Comparison of ENCODE assay signal across 9 cellular contexts in the genomic region with DNA sequence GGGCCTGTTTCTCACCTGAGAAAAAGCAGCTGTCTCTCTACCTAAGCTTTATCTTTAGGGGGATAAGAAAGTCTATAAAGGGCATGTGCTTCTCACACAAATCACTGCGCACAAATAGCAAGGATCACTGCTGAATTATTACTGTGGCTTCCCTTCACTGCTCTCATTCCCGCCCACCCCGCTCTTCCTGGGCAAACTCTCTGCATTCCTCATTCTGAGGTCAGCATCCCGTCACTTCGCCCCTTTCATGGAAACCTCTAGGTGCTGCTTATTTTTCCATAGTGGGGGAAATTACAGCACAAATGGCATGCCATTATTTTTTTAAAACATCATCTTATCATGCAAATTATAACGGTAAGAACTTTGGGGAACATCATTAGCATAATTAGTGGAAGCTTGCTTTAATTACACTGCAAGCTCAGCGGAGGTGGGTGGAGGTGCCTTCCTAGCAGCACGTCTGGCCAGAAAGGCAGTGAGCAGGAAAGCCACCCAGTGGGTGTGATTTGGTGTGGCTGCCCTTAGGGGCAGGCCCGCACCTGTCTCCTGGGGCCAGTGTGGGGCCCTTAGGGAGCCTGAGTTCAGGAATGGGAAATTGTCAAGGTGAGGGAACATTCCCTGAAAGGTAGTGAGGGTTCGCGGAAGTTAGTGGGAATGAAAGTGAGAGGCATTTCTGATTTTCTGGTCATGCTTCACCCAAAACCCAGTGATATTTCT.
DNase-seq lines count a peak whose midpoint lies in the region; TF ChIP-seq lines count a peak whose summit lies in the region.
"Had no signal": no experiment of that assay in that cellular context is flagged by ENCODE, and none has a peak within 500 bp of the region (broad histone marks: within the 10 kb centered on the region; RNA-seq: fewer than 3 reads in every experiment).

No MANE protein-coding gene starts in this region.

- H3K4me1 ChIP-seq in right atrium auricular region (peaks cover 0 to 50% of the 10 kb centered on the region in 2 donors), sigmoid colon (peaks cover 0 to 50% (median 37%) of the 10 kb centered on the region in 4 donors)

- 80 to 83% methylated on average over 11 of the region's 11 CpGs for WGBS in sigmoid colon, 2 donors

- H3K4me3 ChIP-seq in right atrium auricular region (no peak overlapping the region), sigmoid colon (no peak overlapping the region)

- no peak for TF ChIP-seq POLR2A in sigmoid colon (IDR thresholded peaks at IDR 0.05)

- TF ChIP-seq CTCF in right atrium auricular region (IDR thresholded peaks at IDR 0.05), result no peak
- no peak for TF ChIP-seq CTCF in sigmoid colon (IDR thresholded peaks at IDR 0.05)

- H3K27me3 ChIP-seq in right atrium auricular region (no peaks in the 10 kb centered on the region), sigmoid colon (no peaks in the 10 kb centered on the region)

- DNase-seq in GDM1 (lab: John Stamatoyannopoulos, UW) (peak; percentile 1), amniotic stem cell (lab: John Stamatoyannopoulos, UW) (peak; percentile 14), right atrium auricular region (ENCODE audit: low spot score) (no peak), sigmoid colon (no peak)
- DNase-seq in stimulated activated CD8-positive, alpha-beta memory T cell treated with anti-CD3 and anti-CD28 coated beads, Interleukin-4, amount 100 ng/mL, for 48 hours, result no peak
- DNase-seq in stimulated activated naive CD4-positive, alpha-beta T cell (lab: John Stamatoyannopoulos, UW), result no peak
- DNase-seq in effector CD8-positive, alpha-beta T cell (lab: John Stamatoyannopoulos, UW), result no peak
- DNase-seq in activated CD4-positive, alpha-beta T cell treated with anti-CD3 and anti-CD28 coated beads, Interleukin-2, amount 50 U/mL, for 4 hours, result no peak
- DNase-seq: CD8-positive, alpha-beta T cell had no signal

- no peaks in the 10 kb centered on the region for H3K9me3 ChIP-seq in right atrium auricular region
- no peaks in the 10 kb centered on the region for H3K9me3 ChIP-seq in sigmoid colon

- H3K36me3 ChIP-seq in right atrium auricular region (no peaks in the 10 kb centered on the region), sigmoid colon (no peaks in the 10 kb centered on the region)

- intact Hi-C loops in sigmoid colon (cut with DNase I), result no loop called here

- H3K27ac ChIP-seq in right atrium auricular region (peak overlapping the region; percentile 82 to 96), sigmoid colon (peak overlapping the region; percentile 47 to 80 (median 67))

- peak in 1 of 4 donors; percentile 17 for TF ChIP-seq EP300 in sigmoid colon (IDR thresholded peaks at IDR 0.05)

Comparison
In these comparisons a context has a peak if more than half of its experiments do, and no peak if none do; other contexts are left out.
1. DNase-seq: peak in GDM1 (single experiment) and amniotic stem cell (single experiment); none in right atrium auricular region (single experiment), sigmoid colon (single experiment), stimulated activated CD8-positive, alpha-beta memory T cell treated with anti-CD3 and anti-CD28 coated beads, Interleukin-4, amount 100 ng/mL, for 48 hours (single experiment), stimulated activated naive CD4-positive, alpha-beta T cell (0 of 6), effector CD8-positive, alpha-beta T cell (single experiment) and activated CD4-positive, alpha-beta T cell treated with anti-CD3 and anti-CD28 coated beads, Interleukin-2, amount 50 U/mL, for 4 hours (0 of 2).